9 cellular contexts compared by ENCODE assay signal in genomic region chr21:45642122-45642813, GRCh38. TPM values are rescaled to one million over a fixed set of nuclear protein-coding genes. Genes with fewer than 3 reads are reported as not detected.
DNase-seq lines count a peak whose midpoint lies in the region; ATAC-seq, FAIRE-seq and TF ChIP-seq lines count a peak whose summit lies in the region.
"Had no signal": no experiment of that assay in that cellular context is flagged by ENCODE, and none has a peak within 500 bp of the region (broad histone marks: within the 10 kb centered on the region; RNA-seq: fewer than 3 reads in every experiment).

No MANE protein-coding gene starts in this region.

- peaks cover 0 to 5% (median 0%) of the 10 kb centered on the region in 5 donors for H3K36me3 Mint-ChIP-seq in naive thymus-derived CD4-positive, alpha-beta T cell
- H3K36me3 Mint-ChIP-seq in effector memory CD8-positive, alpha-beta T cell (ENCODE audit: insufficient read depth) = peaks cover 24% of the 10 kb centered on the region
- peaks cover 3% of the 10 kb centered on the region for H3K36me3 Mint-ChIP-seq in activated T-helper 1 cell treated with anti-CD3 and anti-CD28 coated beads, Interleukin-12 subunit alpha, Interleukin-12 subunit beta, Interleukin-2, Interleukin-4 antibody, amounts not matched to agents 30 ng/mL and 10 ng/mL and 1 ng/mL, durations not matched to agents 14 hours and 24 hours and 36 hours (ENCODE audit: low read depth)

- peak overlapping the region; percentile 60 for H3K4me3 ChIP-seq in ACC112 (ENCODE audit: low read depth, low read length)
- peak overlapping the region; percentile 35 for H3K4me3 ChIP-seq in colonic mucosa
- H3K4me3 ChIP-seq in naive thymus-derived CD4-positive, alpha-beta T cell (ENCODE audit: low read length) = no peak overlapping the region

- TF ChIP-seq CTCF in GM20000 (IDR thresholded peaks at IDR 0.05; ENCODE audit: extremely low read depth, missing control alignments) (no peak), colonic mucosa (IDR thresholded peaks at IDR 0.05) (no peak)

- ATAC-seq in naive thymus-derived CD4-positive, alpha-beta T cell = no peak
- ATAC-seq in effector memory CD8-positive, alpha-beta T cell (replicated peaks) = no peak

- POLR2A ChIA-PET in naive thymus-derived CD4-positive, alpha-beta T cell (lab: Charles Lee) = interaction anchor here (0.7 kb wide), 1 partner anchor 25 kb away, joined by 4 read pairs; no protein-coding TSS in a partner anchor

- peaks cover 3% of the 10 kb centered on the region; the same call in 1 of the 2 replicates for H3K27me3 ChIP-seq in ACC112 (ENCODE audit: insufficient read depth, low read length)
- H3K27me3 ChIP-seq in colonic mucosa = no peaks in the 10 kb centered on the region
- peaks cover 0 to 16% of the 10 kb centered on the region in 2 donors for H3K27me3 ChIP-seq in naive thymus-derived CD4-positive, alpha-beta T cell (ENCODE audit: control insufficient read depth in 2 of 2, insufficient read depth in 2 of 2, low read length in 2 of 2)

- DNase-seq in GM20000 (ENCODE audit: low spot score) (peak; percentile 33), colonic mucosa (peak; percentile 27), urothelium cell line (ENCODE audit: low spot score) (no peak), inferior parietal cortex (ENCODE audit: extremely low spot score) (no peak)
- peak in 2 of 9 donors; percentile 35 to 39 for DNase-seq in naive thymus-derived CD4-positive, alpha-beta T cell
- DNase-seq in effector memory CD8-positive, alpha-beta T cell = no peak
- DNase-seq in activated T-helper 1 cell treated with anti-CD3 and anti-CD28 coated beads, Interleukin-12 subunit alpha, Interleukin-12 subunit beta, Interleukin-2, Interleukin-4 antibody, amounts not matched to agents 30 ng/mL and 10 ng/mL and 1 ng/mL, durations not matched to agents 14 hours and 24 hours and 36 hours (ENCODE audit: low spot score) = no peak

- H3K4me1 ChIP-seq in ACC112 (ENCODE audit: control insufficient read depth, insufficient read depth, low read length, unreplicated experiment) (peaks cover 13% of the 10 kb centered on the region), colonic mucosa (peaks cover 16% of the 10 kb centered on the region)
- H3K4me1 ChIP-seq in naive thymus-derived CD4-positive, alpha-beta T cell (ENCODE audit: control insufficient read depth in 2 of 2, insufficient read depth in 2 of 2, low read length in 2 of 2) = peaks cover 6 to 38% of the 10 kb centered on the region in 2 donors

- H3K27ac Mint-ChIP-seq in naive thymus-derived CD4-positive, alpha-beta T cell = peak overlapping the region in 3 of 9 donors; percentile 28 to 84 (median 79)
- H3K27ac Mint-ChIP-seq in effector memory CD8-positive, alpha-beta T cell = no peak overlapping the region
- H3K27ac Mint-ChIP-seq in activated T-helper 1 cell treated with anti-CD3 and anti-CD28 coated beads, Interleukin-12 subunit alpha, Interleukin-12 subunit beta, Interleukin-2, Interleukin-4 antibody, amounts not matched to agents 30 ng/mL and 10 ng/mL and 1 ng/mL, durations not matched to agents 14 hours and 24 hours and 36 hours = no peak overlapping the region
- H3K27ac Mint-ChIP-seq: dendritic cell treated with granulocyte-macrophage colony-stimulating factor and Interleukin-4, amounts not matched to agents 40 ng/mL and 50 ng/mL, for 4 days had no signal

- 0 out of 2 replicates have a peak, but pooled peaks cover 6% of the 10 kb centered on the region for H3K36me3 ChIP-seq in ACC112 (ENCODE audit: insufficient read depth, low read length)
- H3K36me3 ChIP-seq in colonic mucosa = no peaks in the 10 kb centered on the region
- H3K36me3 ChIP-seq in naive thymus-derived CD4-positive, alpha-beta T cell (ENCODE audit: control insufficient read depth in 2 of 3, insufficient read depth in 3 of 3, low read length in 3 of 3) = no peaks in the 10 kb centered on the region

- H3K79me2 ChIP-seq in ACC112 (ENCODE audit: control insufficient read depth, insufficient read depth, low read length, unreplicated experiment) = peaks cover 19% of the 10 kb centered on the region

- intact Hi-C loops in colonic mucosa (cut with DNase I) = no loop called here
- intact Hi-C loops in naive thymus-derived CD4-positive, alpha-beta T cell (cut with micrococcal nuclease) = loop anchor here (2.0 to 10.0 kb wide), 13 partner anchors 27 to 1305 kb away; partner anchors contain the start of genes LSS (in 2 of the 2), CFAP410 (in 1 of the 2), COL6A1 (in 1 of the 2) and ITGB2 (in 1 of the 2)
- intact Hi-C loops in activated T-helper 1 cell treated with anti-CD3 and anti-CD28 coated beads, Interleukin-12 subunit alpha, Interleukin-12 subunit beta, Interleukin-2, Interleukin-4 antibody, amounts not matched to agents 30 ng/mL and 10 ng/mL and 1 ng/mL, durations not matched to agents 14 hours and 24 hours and 36 hours (cut with micrococcal nuclease) = loop anchor here (2.0 to 10.0 kb wide), 3 partner anchors 243 to 1303 kb away; partner anchors contain the start of genes CFAP410 and SUMO3

- peaks cover 0 to 7% (median 2%) of the 10 kb centered on the region in 11 donors for H3K9me3 Mint-ChIP-seq in naive thymus-derived CD4-positive, alpha-beta T cell
- H3K9me3 Mint-ChIP-seq in effector memory CD8-positive, alpha-beta T cell = peaks cover 0 to 1% of the 10 kb centered on the region in 2 donors
- H3K9me3 Mint-ChIP-seq in activated T-helper 1 cell treated with anti-CD3 and anti-CD28 coated beads, Interleukin-12 subunit alpha, Interleukin-12 subunit beta, Interleukin-2, Interleukin-4 antibody, amounts not matched to agents 30 ng/mL and 10 ng/mL and 1 ng/mL, durations not matched to agents 14 hours and 24 hours and 36 hours = peaks cover 5% of the 10 kb centered on the region
- H3K9me3 Mint-ChIP-seq: dendritic cell treated with granulocyte-macrophage colony-stimulating factor and Interleukin-4, amounts not matched to agents 40 ng/mL and 50 ng/mL, for 4 days had no signal

- H3K9me3 ChIP-seq in colonic mucosa = no peaks in the 10 kb centered on the region
- no peaks in the 10 kb centered on the region for H3K9me3 ChIP-seq in naive thymus-derived CD4-positive, alpha-beta T cell (ENCODE audit: control insufficient read depth in 2 of 3, low read length in 3 of 3)

- H2AFZ ChIP-seq in ACC112 (ENCODE audit: low read length, unreplicated experiment) = no peak overlapping the region

- peaks cover 16 to 54% (median 44%) of the 10 kb centered on the region in 7 donors for H3K4me1 Mint-ChIP-seq in naive thymus-derived CD4-positive, alpha-beta T cell
- H3K4me1 Mint-ChIP-seq in effector memory CD8-positive, alpha-beta T cell (ENCODE audit: low read depth in 2 of 2) = peaks cover 8 to 10% of the 10 kb centered on the region in 2 donors
- peaks cover 15% of the 10 kb centered on the region for H3K4me1 Mint-ChIP-seq in activated T-helper 1 cell treated with anti-CD3 and anti-CD28 coated beads, Interleukin-12 subunit alpha, Interleukin-12 subunit beta, Interleukin-2, Interleukin-4 antibody, amounts not matched to agents 30 ng/mL and 10 ng/mL and 1 ng/mL, durations not matched to agents 14 hours and 24 hours and 36 hours (ENCODE audit: low read depth)

- H3K27me3 Mint-ChIP-seq in naive thymus-derived CD4-positive, alpha-beta T cell = peaks cover 0 to 17% (median 2%) of the 10 kb centered on the region in 5 donors
- H3K27me3 Mint-ChIP-seq in effector memory CD8-positive, alpha-beta T cell = peaks cover 33 to 39% of the 10 kb centered on the region in 2 donors
- H3K27me3 Mint-ChIP-seq in activated T-helper 1 cell treated with anti-CD3 and anti-CD28 coated beads, Interleukin-12 subunit alpha, Interleukin-12 subunit beta, Interleukin-2, Interleukin-4 antibody, amounts not matched to agents 30 ng/mL and 10 ng/mL and 1 ng/mL, durations not matched to agents 14 hours and 24 hours and 36 hours (ENCODE audit: insufficient read depth) = peaks cover 10% of the 10 kb centered on the region

- H3K27ac ChIP-seq in ACC112 (ENCODE audit: low read depth, low read length) (no peak overlapping the region), colonic mucosa (peak overlapping the region; percentile 44)
- peak overlapping the region; percentile 50 for H3K27ac ChIP-seq in naive thymus-derived CD4-positive, alpha-beta T cell (ENCODE audit: low read depth, low read length)

- peak overlapping the region in 1 of 2 donors; percentile 35 for H3K9ac ChIP-seq in colonic mucosa (ENCODE audit: low read depth in 2 of 2, low read length in 2 of 2)

- H3K4me3 Mint-ChIP-seq in naive thymus-derived CD4-positive, alpha-beta T cell = peak overlapping the region in 8 of 10 donors; percentile 50 to 74 (median 60)
- no peak overlapping the region for H3K4me3 Mint-ChIP-seq in effector memory CD8-positive, alpha-beta T cell
- no peak overlapping the region for H3K4me3 Mint-ChIP-seq in activated T-helper 1 cell treated with anti-CD3 and anti-CD28 coated beads, Interleukin-12 subunit alpha, Interleukin-12 subunit beta, Interleukin-2, Interleukin-4 antibody, amounts not matched to agents 30 ng/mL and 10 ng/mL and 1 ng/mL, durations not matched to agents 14 hours and 24 hours and 36 hours

- CTCF ChIA-PET in naive thymus-derived CD4-positive, alpha-beta T cell (lab: Charles Lee) = interaction anchor here (0.7 kb wide), 2 partner anchors 774 to 1673 kb away, joined by 4 to 5 read pairs; no protein-coding TSS in a partner anchor

- FAIRE-seq in urothelium cell line (lab: Jason Lieb, UNC) = no peak

RNA-seq across cellular contexts. Expression of gene PCBP3, which starts 1.3 kb away (rescaled TPM):
- total RNA-seq in colonic mucosa = 1 to 10 TPM; 2.1 to 5.3 TPM
- 1 to 10 TPM; 1.2 to 5.2 (median 4.0) TPM for total RNA-seq in naive thymus-derived CD4-positive, alpha-beta T cell
- polyA plus RNA-seq in naive thymus-derived CD4-positive, alpha-beta T cell = 1 to 10 TPM; 1.5 to 1.6 TPM
- 8.2 and 10.7 TPM in 2 replicates for total RNA-seq in activated T-helper 1 cell treated with anti-CD3 and anti-CD28 coated beads, Interleukin-12 subunit alpha, Interleukin-12 subunit beta, Interleukin-2, Interleukin-4 antibody, amounts not matched to agents 30 ng/mL and 10 ng/mL and 1 ng/mL, durations not matched to agents 14 hours and 24 hours and 36 hours

Comparison
In these comparisons a context has a peak if more than half of its experiments do, and no peak if none do; other contexts are left out.
1. DNase-seq: peak in GM20000 (single experiment) and colonic mucosa (single experiment); none in urothelium cell line (single experiment), effector memory CD8-positive, alpha-beta T cell (0 of 3), activated T-helper 1 cell treated with anti-CD3 and anti-CD28 coated beads, Interleukin-12 subunit alpha, Interleukin-12 subunit beta, Interleukin-2, Interleukin-4 antibody, amounts not matched to agents 30 ng/mL and 10 ng/mL and 1 ng/mL, durations not matched to agents 14 hours and 24 hours and 36 hours (single experiment) and inferior parietal cortex (single experiment).
2. H3K4me3 Mint-ChIP-seq: peak in naive thymus-derived CD4-positive, alpha-beta T cell (8 of 10); none in effector memory CD8-positive, alpha-beta T cell (0 of 2) and activated T-helper 1 cell treated with anti-CD3 and anti-CD28 coated beads, Interleukin-12 subunit alpha, Interleukin-12 subunit beta, Interleukin-2, Interleukin-4 antibody, amounts not matched to agents 30 ng/mL and 10 ng/mL and 1 ng/mL, durations not matched to agents 14 hours and 24 hours and 36 hours (single experiment).